16 cellular contexts compared by ENCODE assay signal in the genomic region with DNA sequence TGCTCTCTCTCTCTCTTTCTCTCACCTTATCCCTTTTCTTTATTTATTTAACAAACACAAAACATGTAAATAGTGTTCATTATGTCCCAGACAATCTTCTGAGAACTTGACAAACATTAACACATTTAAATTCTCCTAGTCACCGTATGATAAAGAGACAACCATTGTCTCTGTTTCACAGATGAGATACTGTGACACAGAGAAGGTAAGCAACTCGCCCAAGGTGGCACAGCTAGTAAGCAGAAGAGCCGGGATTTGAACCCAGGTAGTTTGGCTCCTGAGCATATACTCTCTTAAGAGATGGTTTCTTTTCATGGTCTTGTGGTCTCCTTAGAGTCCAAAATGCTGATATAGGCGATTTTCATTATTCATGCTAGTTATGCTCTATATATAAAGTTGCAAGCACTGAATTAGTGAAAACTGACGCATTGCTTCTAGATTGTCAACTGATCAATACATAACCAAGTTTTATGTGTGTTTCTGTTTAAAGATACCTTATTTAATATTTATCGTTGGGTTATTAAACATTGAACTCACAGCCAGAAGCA.
"Had no signal": no experiment of that assay in that cellular context is flagged by ENCODE, and none has a peak within 500 bp of the region (broad histone marks: within the 10 kb centered on the region; RNA-seq: fewer than 3 reads in every experiment).

No MANE protein-coding gene starts in this region.

- ATAC-seq: gastroesophageal sphincter, left cardiac atrium, lower lobe of right lung had no signal

- H3K4me3 ChIP-seq: esophagus squamous epithelium, gastroesophageal sphincter, left ventricle myocardium inferior, lower lobe of right lung, right atrium auricular region had no signal

- H3K9me3 Mint-ChIP-seq: nephron progenitor cell had no signal

- H3K27ac ChIP-seq: esophagus squamous epithelium, gastroesophageal sphincter, left ventricle myocardium inferior, lower lobe of right lung, right atrium auricular region had no signal

- H3K36me3 ChIP-seq: right atrium auricular region had no signal

- FAIRE-seq: keratinocyte, small intestine had no signal

- H3K4me3 Mint-ChIP-seq: nephron progenitor cell had no signal

- H3K9me3 ChIP-seq: esophagus squamous epithelium, gastroesophageal sphincter, left ventricle myocardium inferior, lower lobe of right lung, right atrium auricular region had no signal

- H3K27me3 ChIP-seq: esophagus squamous epithelium, gastroesophageal sphincter, right atrium auricular region had no signal

- H3K4me1 ChIP-seq: esophagus squamous epithelium, lower lobe of right lung had no signal

- DNase-seq: esophagus squamous epithelium; foreskin fibroblast; glutamatergic neuron; left cardiac atrium; left ventricle myocardium inferior; lower lobe of right lung; mesenchymal stem cell; midbrain; nephron progenitor cell; small intestine; stimulated activated CD4-positive, alpha-beta T cell treated with anti-CD3 and anti-CD28 coated beads, Interleukin-12 subunit alpha, Interleukin-12 subunit beta, amount 100 ng/mL, for 4 hours; stimulated activated naive CD4-positive, alpha-beta T cell treated with Interleukin-2 at 50 U/mL for 16 hours; trophoblast cell had no signal
